In the genomic region with DNA sequence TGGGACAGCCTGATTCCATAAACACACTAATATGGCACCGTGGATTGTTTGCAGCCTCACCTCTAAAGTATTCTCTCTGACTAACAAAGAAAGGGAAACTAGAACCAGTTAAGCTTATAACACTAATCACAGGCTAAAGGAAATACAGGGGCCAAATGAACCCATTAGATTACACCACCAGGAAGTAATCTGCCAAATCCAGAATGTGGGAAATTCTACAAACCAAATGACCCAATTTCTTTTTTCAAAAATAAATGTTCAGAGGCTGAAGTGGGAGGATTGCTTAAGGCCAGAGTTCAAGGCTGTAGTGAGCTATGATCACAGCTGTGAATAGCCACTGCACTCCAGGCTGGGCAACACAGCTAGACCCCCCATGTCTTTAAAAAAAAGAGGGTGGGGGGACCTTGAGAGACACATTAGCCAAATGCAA, we compare ENCODE assay signal across 7 cellular contexts. TPM values are rescaled to one million over a fixed set of nuclear protein-coding genes. Genes with fewer than 3 reads are reported as not detected.
A peak's percentile ranks its signal among the peaks of the same experiment; 100 is the strongest.
DNase-seq lines count a peak whose midpoint lies in the region; ATAC-seq and TF ChIP-seq lines count a peak whose summit lies in the region.

No MANE protein-coding gene starts in this region.

- peak; percentile 59 to 80 for ATAC-seq in natural killer cell treated with Interleukin-12 subunit alpha and Interleukin-12 subunit beta and Interleukin-15 and Interleukin-18, amount 100 ng/mL, for 72 hours
- no peak for ATAC-seq in HG03108 (IDR thresholded peaks at IDR 0.05; ENCODE audit: unreplicated experiment)

- no peak for TF ChIP-seq CTCF in GM10266 (IDR thresholded peaks at IDR 0.05; ENCODE audit: control insufficient read depth, insufficient read depth, low read depth, missing control alignments)

- H3K27ac Mint-ChIP-seq in dendritic cell treated with granulocyte-macrophage colony-stimulating factor and Interleukin-4, amounts not matched to agents 40 ng/mL and 50 ng/mL, for 4 days = peak overlapping the region; percentile 97
- H3K27ac Mint-ChIP-seq in natural killer cell treated with Interleukin-12 subunit alpha and Interleukin-12 subunit beta and Interleukin-15 and Interleukin-18, amount 100 ng/mL, for 72 hours = peak overlapping the region; percentile 89 to 96

- H3K9me3 Mint-ChIP-seq in dendritic cell treated with granulocyte-macrophage colony-stimulating factor and Interleukin-4, amounts not matched to agents 40 ng/mL and 50 ng/mL, for 4 days = no peaks in the 10 kb centered on the region
- H3K9me3 Mint-ChIP-seq in natural killer cell treated with Interleukin-12 subunit alpha and Interleukin-12 subunit beta and Interleukin-15 and Interleukin-18, amount 100 ng/mL, for 72 hours = no peaks in the 10 kb centered on the region

- H3K36me3 Mint-ChIP-seq in dendritic cell treated with granulocyte-macrophage colony-stimulating factor and Interleukin-4, amounts not matched to agents 40 ng/mL and 50 ng/mL, for 4 days (ENCODE audit: low read depth) = peaks cover 26% of the 10 kb centered on the region
- no peaks in the 10 kb centered on the region for H3K36me3 Mint-ChIP-seq in natural killer cell treated with Interleukin-12 subunit alpha and Interleukin-12 subunit beta and Interleukin-15 and Interleukin-18, amount 100 ng/mL, for 72 hours

- H3K27me3 Mint-ChIP-seq in dendritic cell treated with granulocyte-macrophage colony-stimulating factor and Interleukin-4, amounts not matched to agents 40 ng/mL and 50 ng/mL, for 4 days = no peaks in the 10 kb centered on the region
- no peaks in the 10 kb centered on the region for H3K27me3 Mint-ChIP-seq in natural killer cell treated with Interleukin-12 subunit alpha and Interleukin-12 subunit beta and Interleukin-15 and Interleukin-18, amount 100 ng/mL, for 72 hours

- peak; percentile 48 for DNase-seq in GM10266 (ENCODE audit: extremely low spot score)
- DNase-seq in NCI-H2029 (lab: John Stamatoyannopoulos, UW) = peak; percentile 33
- DNase-seq in natural killer cell treated with Interleukin-12 subunit alpha and Interleukin-12 subunit beta and Interleukin-15 and Interleukin-18, amount 100 ng/mL, for 72 hours (ENCODE audit: low spot score) = no peak
- no peak for DNase-seq in HuH-7.5 (ENCODE audit: low spot score)
- DNase-seq in SHP77 (lab: John Stamatoyannopoulos, UW) = no peak

- H3K4me1 Mint-ChIP-seq in dendritic cell treated with granulocyte-macrophage colony-stimulating factor and Interleukin-4, amounts not matched to agents 40 ng/mL and 50 ng/mL, for 4 days (ENCODE audit: low read depth) = peaks cover 19% of the 10 kb centered on the region
- peaks cover 11 to 12% of the 10 kb centered on the region in 2 donors for H3K4me1 Mint-ChIP-seq in natural killer cell treated with Interleukin-12 subunit alpha and Interleukin-12 subunit beta and Interleukin-15 and Interleukin-18, amount 100 ng/mL, for 72 hours (ENCODE audit: low read depth in 2 of 2)

- H3K4me3 Mint-ChIP-seq in dendritic cell treated with granulocyte-macrophage colony-stimulating factor and Interleukin-4, amounts not matched to agents 40 ng/mL and 50 ng/mL, for 4 days = no peak overlapping the region
- peak overlapping the region; percentile 92 for H3K4me3 Mint-ChIP-seq in natural killer cell treated with Interleukin-12 subunit alpha and Interleukin-12 subunit beta and Interleukin-15 and Interleukin-18, amount 100 ng/mL, for 72 hours

- intact Hi-C loops in dendritic cell treated with granulocyte-macrophage colony-stimulating factor and Interleukin-4, amounts not matched to agents 40 ng/mL and 50 ng/mL, for 4 days (cut with micrococcal nuclease) = loop anchor here (2.0 kb wide), 2 partner anchors 59 to 77 kb away; partner anchors contain the start of gene CHMP1B

RNA-seq across cellular contexts. Expression of gene MPPE1, which starts 1.5 kb away (rescaled TPM):
- 10 to 100 TPM; 45.5 to 54.7 TPM for total RNA-seq in natural killer cell treated with Interleukin-12 subunit alpha and Interleukin-12 subunit beta and Interleukin-15 and Interleukin-18, amount 100 ng/mL, for 72 hours

RNA-seq across cellular contexts. Expression of gene CHMP1B, which starts 58.4 kb away (rescaled TPM):
- 10 to 100 TPM; 19.3 to 25.7 TPM for total RNA-seq in natural killer cell treated with Interleukin-12 subunit alpha and Interleukin-12 subunit beta and Interleukin-15 and Interleukin-18, amount 100 ng/mL, for 72 hours

Comparison
In these comparisons a context has a peak if more than half of its experiments do, and no peak if none do; other contexts are left out.
1. DNase-seq: peak in GM10266 (single experiment) and NCI-H2029 (single experiment); none in natural killer cell treated with Interleukin-12 subunit alpha and Interleukin-12 subunit beta and Interleukin-15 and Interleukin-18, amount 100 ng/mL, for 72 hours (single experiment), HuH-7.5 (single experiment) and SHP77 (0 of 2).